In the genomic region with DNA sequence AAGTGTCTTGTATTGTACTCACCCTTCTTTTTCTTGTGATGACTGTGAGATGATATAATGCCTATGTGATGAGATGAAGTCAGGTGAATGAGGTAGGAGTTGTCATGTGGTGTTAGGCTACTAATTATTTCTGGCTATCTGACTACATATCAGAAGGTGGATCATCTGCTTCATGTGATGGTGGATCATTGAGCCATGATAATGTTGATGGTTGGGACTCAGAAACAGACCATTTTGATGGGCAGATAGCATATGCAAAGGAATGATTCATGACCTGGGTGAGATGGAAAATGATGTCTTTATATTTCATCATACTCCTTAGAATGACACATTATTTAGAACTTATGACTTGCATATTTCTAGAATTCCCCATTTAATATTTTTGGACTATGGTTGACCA, we compare ENCODE assay signal across 24 cellular contexts. TPM values are rescaled to one million over a fixed set of nuclear protein-coding genes. Genes with fewer than 3 reads are reported as not detected.
DNase-seq lines count a peak whose midpoint lies in the region; ATAC-seq and TF ChIP-seq lines count a peak whose summit lies in the region.
"Had no signal": no experiment of that assay in that cellular context is flagged by ENCODE, and none has a peak within 500 bp of the region (broad histone marks: within the 10 kb centered on the region; RNA-seq: fewer than 3 reads in every experiment).

No MANE protein-coding gene starts in this region.

- no peak overlapping the region for H3K9ac ChIP-seq in PC-3 (ENCODE audit: low read length)

- DNase-seq in activated T-cell treated with anti-CD3 and anti-CD28 coated beads, Interleukin-2, amount 50 U/mL, for 24 hours, result no peak
- DNase-seq in activated T-cell treated with anti-CD3 and anti-CD28 coated beads, Interleukin-2, amount 50 U/mL, for 48 hours, result no peak
- peak; percentile 40 for DNase-seq in PC-3
- no peak for DNase-seq in epithelial cell of prostate (ENCODE audit: low read depth, low spot score)
- no peak for DNase-seq in stimulated activated naive CD8-positive, alpha-beta T cell treated with anti-CD3 and anti-CD28 coated beads, Interleukin-15, amount 100 ng/mL, for 72 hours
- DNase-seq in SKM-1 (lab: John Stamatoyannopoulos, UW; ENCODE audit: unreplicated experiment), result no peak
- DNase-seq in putamen (ENCODE audit: low spot score), result no peak
- DNase-seq: activated CD4-positive, alpha-beta memory T cell treated with anti-CD3 and anti-CD28 coated beads for 36 hours; activated naive CD4-positive, alpha-beta T cell treated with Interleukin-2 at 50 U/mL for 16 hours; CD8-positive, alpha-beta memory T cell; kidney; lower lobe of right lung; NCI-H1105; NCI-H1930; NCI-H748 treated with DMSO at 0.1 percent for 48 hours; Right ventricle myocardium superior; T1000 had no signal

- no peak; the same call in 1 of the 2 replicates for ATAC-seq in PC-3
- ATAC-seq in stimulated activated naive CD8-positive, alpha-beta T cell treated with anti-CD3 and anti-CD28 coated beads, Interleukin-15, amount 100 ng/mL, for 72 hours, result peak; percentile 52
- ATAC-seq in HG02884 (IDR thresholded peaks at IDR 0.05; ENCODE audit: unreplicated experiment), result no peak
- ATAC-seq: lower lobe of right lung, WTC11 had no signal

- intact Hi-C loops in PC-3 (cut with micrococcal nuclease), result no loop called here

- H3K4me1 ChIP-seq in PC-3 (ENCODE audit: insufficient read depth, low read length), result no peaks in the 10 kb centered on the region
- H3K4me1 ChIP-seq: lower lobe of right lung had no signal

- no peak overlapping the region for H3K27ac ChIP-seq in PC-3 (ENCODE audit: low read length)
- peak overlapping the region; percentile 55 for H3K27ac ChIP-seq in epithelial cell of prostate
- H3K27ac ChIP-seq: lower lobe of right lung had no signal

- peaks cover 14% of the 10 kb centered on the region for H3K4me1 Mint-ChIP-seq in activated T-cell treated with anti-CD3 and anti-CD28 coated beads, Interleukin-2, amount 50 U/mL, for 24 hours (ENCODE audit: low read depth)
- H3K4me1 Mint-ChIP-seq in stimulated activated naive CD8-positive, alpha-beta T cell treated with anti-CD3 and anti-CD28 coated beads, Interleukin-15, amount 100 ng/mL, for 72 hours, result peaks cover 5% of the 10 kb centered on the region
- H3K4me1 Mint-ChIP-seq: B cell; CD8-positive, alpha-beta memory T cell; WTC11 had no signal

- POLR2A ChIA-PET in PC-3 (lab: Charles Lee; ENCODE audit: unreplicated experiment), result no interaction called here

- no TSS peak for BruUV-seq in PC-3 (replicated peaks; lab: Mats Ljungman, UMichigan)

- H3K9me3 ChIP-seq in PC-3 (ENCODE audit: low read length), result no peaks in the 10 kb centered on the region
- H3K9me3 ChIP-seq: lower lobe of right lung had no signal

- no peaks in the 10 kb centered on the region for H3K36me3 Mint-ChIP-seq in activated T-cell treated with anti-CD3 and anti-CD28 coated beads, Interleukin-2, amount 50 U/mL, for 24 hours (ENCODE audit: low read depth)
- H3K36me3 Mint-ChIP-seq: activated CD4-positive, alpha-beta memory T cell treated with anti-CD3 and anti-CD28 coated beads for 36 hours; CD8-positive, alpha-beta memory T cell; type B pancreatic cell had no signal

- no peaks in the 10 kb centered on the region for H3K36me3 ChIP-seq in PC-3 (ENCODE audit: low read depth, low read length)
- H3K36me3 ChIP-seq: lower lobe of right lung had no signal

- H3K27ac Mint-ChIP-seq in activated T-cell treated with anti-CD3 and anti-CD28 coated beads, Interleukin-2, amount 50 U/mL, for 24 hours, result peak overlapping the region; percentile 60
- peak overlapping the region; percentile 35 to 37 for H3K27ac Mint-ChIP-seq in stimulated activated naive CD8-positive, alpha-beta T cell treated with anti-CD3 and anti-CD28 coated beads, Interleukin-15, amount 100 ng/mL, for 72 hours
- H3K27ac Mint-ChIP-seq: activated CD4-positive, alpha-beta memory T cell treated with anti-CD3 and anti-CD28 coated beads for 36 hours; B cell; CD8-positive, alpha-beta memory T cell; progenitor cell of endocrine pancreas; type B pancreatic cell; WTC11 had no signal

- H3K79me2 ChIP-seq in PC-3 (ENCODE audit: low read length), result no peaks in the 10 kb centered on the region

- H3K9me3 Mint-ChIP-seq in activated T-cell treated with anti-CD3 and anti-CD28 coated beads, Interleukin-2, amount 50 U/mL, for 24 hours, result no peaks in the 10 kb centered on the region
- H3K9me3 Mint-ChIP-seq in stimulated activated naive CD8-positive, alpha-beta T cell treated with anti-CD3 and anti-CD28 coated beads, Interleukin-15, amount 100 ng/mL, for 72 hours, result peaks cover 0 to 3% of the 10 kb centered on the region in 2 donors
- H3K9me3 Mint-ChIP-seq: activated CD4-positive, alpha-beta memory T cell treated with anti-CD3 and anti-CD28 coated beads for 36 hours; CD8-positive, alpha-beta memory T cell had no signal

- no peaks in the 10 kb centered on the region for H4K20me1 ChIP-seq in PC-3 (ENCODE audit: low read length)

- H3K4me3 ChIP-seq in PC-3 (ENCODE audit: low read length), result no peak overlapping the region
- H3K4me3 ChIP-seq: lower lobe of right lung had no signal

- no peaks in the 10 kb centered on the region for H3K27me3 Mint-ChIP-seq in activated T-cell treated with anti-CD3 and anti-CD28 coated beads, Interleukin-2, amount 50 U/mL, for 24 hours
- H3K27me3 Mint-ChIP-seq in stimulated activated naive CD8-positive, alpha-beta T cell treated with anti-CD3 and anti-CD28 coated beads, Interleukin-15, amount 100 ng/mL, for 72 hours, result no peaks in the 10 kb centered on the region
- H3K27me3 Mint-ChIP-seq: B cell, progenitor cell of endocrine pancreas, type B pancreatic cell had no signal

- H3K4me2 ChIP-seq in PC-3 (ENCODE audit: low read length), result no peak overlapping the region

- no peak overlapping the region for H3K4me3 Mint-ChIP-seq in activated T-cell treated with anti-CD3 and anti-CD28 coated beads, Interleukin-2, amount 50 U/mL, for 24 hours
- no peak overlapping the region for H3K4me3 Mint-ChIP-seq in stimulated activated naive CD8-positive, alpha-beta T cell treated with anti-CD3 and anti-CD28 coated beads, Interleukin-15, amount 100 ng/mL, for 72 hours
- H3K4me3 Mint-ChIP-seq: activated CD4-positive, alpha-beta memory T cell treated with anti-CD3 and anti-CD28 coated beads for 36 hours; B cell; CD8-positive, alpha-beta memory T cell; type B pancreatic cell; WTC11 had no signal

- CTCF ChIA-PET in PC-3 (lab: Charles Lee), result no interaction called here

- H3K27me3 ChIP-seq in PC-3 (ENCODE audit: low read length), result no peaks in the 10 kb centered on the region

- H3F3A ChIP-seq in PC-3 (ENCODE audit: low read length, unreplicated experiment), result no peaks in the 10 kb centered on the region

- no peak for TF ChIP-seq CTCF in PC-3 (conservative IDR thresholded peaks at IDR 0.05; ENCODE audit: low read depth, low read length)

- no peaks in the 10 kb centered on the region for H3K9me2 ChIP-seq in PC-3 (replicated peaks; ENCODE audit: low read length)

- no peak overlapping the region for H2AFZ ChIP-seq in PC-3 (ENCODE audit: low read length)

RNA-seq across cellular contexts. Expression of a gene that starts 19.5 kb away (rescaled TPM):
- total RNA-seq in PC-3 (2014; rRNA removed), result 0.35 and 0.51 TPM in 2 replicates
- total RNA-seq: activated CD4-positive, alpha-beta memory T cell treated with anti-CD3 and anti-CD28 coated beads for 36 hours; B cell; cardiac septum; CD8-positive, alpha-beta memory T cell; G401; kidney; lower lobe of right lung; progenitor cell of endocrine pancreas; Right ventricle myocardium superior; WTC11 had no signal
